Comparison of ENCODE assay signal across 8 cellular contexts in genomic region chr13:50909605-50910482, GRCh38. TPM values are rescaled to one million over a fixed set of nuclear protein-coding genes. Genes with fewer than 3 reads are reported as not detected.
DNase-seq lines count a peak whose midpoint lies in the region; ATAC-seq and TF ChIP-seq lines count a peak whose summit lies in the region.

RNASEH2B (plus strand) TSS chr13:50909791; CDS start chr13:50910077, 286 bp downstream.

- peak; percentile 92 for TF ChIP-seq POLR2A in NB4 (IDR thresholded peaks at IDR 0.05; ENCODE audit: extremely low read depth, insufficient read length)

- DNase-seq in HFF-Myc (ENCODE audit: extremely low read depth, low read depth) (no peak), NB4 (ENCODE audit: low read depth) (peak; percentile 92), T-helper 17 cell (peak; percentile 52 to 68 (median 64)), amygdala (lab: John Stamatoyannopoulos, UW) (peak in 48 of 56 donors; percentile 9 to 79 (median 54)), right cardiac atrium (peak; percentile 77 to 92 (median 90)), renal cortical epithelial cell (ENCODE audit: low read depth) (peak; percentile 18), T1000 (lab: John Stamatoyannopoulos, UW) (no peak)

- H3K27ac ChIP-seq in right cardiac atrium (ENCODE audit: low read length) = peak within 1 kb of the TSS; percentile 91

- no peaks in the 10 kb centered on the region for H3K27me3 Mint-ChIP-seq in T-helper 17 cell

- H3K4me1 Mint-ChIP-seq in T-helper 17 cell = peaks cover 23% of the 10 kb centered on the region

- H3K4me3 ChIP-seq in GM12875 (ENCODE audit: low read depth, low read length) (peak within 1 kb of the TSS; percentile 93), HFF-Myc (replicated peaks; ENCODE audit: low read depth, low read length) (peak within 1 kb of the TSS; percentile 70), NB4 (ENCODE audit: low read depth, low read length) (peak within 1 kb of the TSS; percentile 97), right cardiac atrium (ENCODE audit: low read length) (peak within 1 kb of the TSS; percentile 99)

- H3K9me3 ChIP-seq in T-helper 17 cell (ENCODE audit: control insufficient read depth, low read length, poor library complexity, severe bottlenecking) = no peaks in the 10 kb centered on the region
- no peaks in the 10 kb centered on the region for H3K9me3 ChIP-seq in right cardiac atrium (ENCODE audit: control insufficient read depth, low read length)

- peak; percentile 33; the same call in 1 of the 2 replicates for TF ChIP-seq CTCF in GM12875 (IDR thresholded peaks at IDR 0.05; ENCODE audit: borderline replicate concordance, insufficient read depth, low read depth, low read length)
- no peak for TF ChIP-seq CTCF in HFF-Myc (IDR thresholded peaks at IDR 0.05; ENCODE audit: low read depth, low read length, missing control alignments)
- no peak for TF ChIP-seq CTCF in NB4 (IDR thresholded peaks at IDR 0.05; ENCODE audit: low read depth, low read length)

- ATAC-seq in T-helper 17 cell (peak; percentile 81), right cardiac atrium (peak; percentile 96 to 97)

- H3K27ac Mint-ChIP-seq in T-helper 17 cell = peak within 1 kb of the TSS; percentile 95

- H3K4me3 Mint-ChIP-seq in T-helper 17 cell = peak within 1 kb of the TSS; percentile 96

- no peaks in the 10 kb centered on the region for H3K27me3 ChIP-seq in right cardiac atrium (ENCODE audit: control insufficient read depth, insufficient read depth)

- H3K4me1 ChIP-seq in right cardiac atrium (ENCODE audit: control insufficient read depth, insufficient read depth, low read length) = peaks cover 4% of the 10 kb centered on the region

- intact Hi-C loops in right cardiac atrium (cut with DNase I) = loop anchor here in 3 of 4 donors (5.0 to 10.0 kb wide), 3 partner anchors 375 to 935 kb away; no protein-coding TSS in a partner anchor

- under 1% methylated on average over 107 of the region's 107 CpGs for WGBS in right cardiac atrium

- no peaks in the 10 kb centered on the region for H3K36me3 Mint-ChIP-seq in T-helper 17 cell (ENCODE audit: low read depth)

RNA-seq across cellular contexts. Expression of gene RNASEH2B, which starts in this region (rescaled TPM):
- total RNA-seq in T-helper 17 cell (10 to 100 TPM; 64.2 to 66.0 TPM), right cardiac atrium (10 to 100 TPM; 47.3 to 58.0 (median 49.9) TPM), renal cortical epithelial cell (32.7 and 51.4 TPM in 2 replicates)
- 45.3 TPM for polyA plus RNA-seq in right cardiac atrium

Comparison
In these comparisons a context has a peak if more than half of its experiments do, and no peak if none do; other contexts are left out.
1. DNase-seq: peak in NB4 (single experiment), T-helper 17 cell (3 of 3), amygdala (48 of 56), right cardiac atrium (3 of 3) and renal cortical epithelial cell (single experiment); none in HFF-Myc (single experiment) and T1000 (single experiment).
2. Peak in every context shown above with its lines, with median percentiles within 50 percentile points of each other: H3K4me3 ChIP-seq.